Comparison of ENCODE assay signal across 25 cellular contexts in the genomic region with DNA sequence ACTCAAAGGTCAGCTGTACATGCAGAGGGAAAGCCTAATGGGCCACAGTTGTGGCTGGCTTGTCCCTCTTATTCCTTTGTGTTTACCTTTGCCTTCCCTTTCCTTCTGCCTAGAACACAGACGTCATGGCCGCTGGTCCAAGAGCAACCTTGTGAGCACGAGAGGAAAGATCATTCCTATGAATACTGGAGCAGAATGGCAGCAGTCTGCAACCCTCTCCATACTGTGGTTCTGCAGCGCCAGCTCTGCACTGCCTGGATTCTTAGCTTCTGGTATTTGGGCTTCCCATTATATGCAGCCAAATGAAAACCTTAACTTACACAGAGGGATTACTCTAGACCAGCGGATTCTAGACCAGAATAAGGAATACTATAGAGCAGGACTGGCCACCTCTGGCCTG.
"Had no signal": no experiment of that assay in that cellular context is flagged by ENCODE, and none has a peak within 500 bp of the region (broad histone marks: within the 10 kb centered on the region; RNA-seq: fewer than 3 reads in every experiment).

No MANE protein-coding gene starts in this region.

- DNase-seq: naive thymus-derived CD8-positive, alpha-beta T cell; occipital lobe; pancreas; psoas muscle; right cardiac atrium; right lobe of liver; sigmoid colon; small intestine; stimulated activated CD4-positive, alpha-beta T cell treated with anti-CD3 and anti-CD28 coated beads, Interleukin-15, amount 100 ng/mL, for 24 hours; stimulated activated CD4-positive, alpha-beta T cell treated with anti-CD3 and anti-CD28 coated beads, Interleukin-2, amount 100 ng/mL, for 24 hours; stimulated activated CD4-positive, alpha-beta T cell treated with anti-CD3 and anti-CD28 coated beads, Interleukin-2, amount 100 ng/mL, for 48 hours; stimulated activated CD4-positive, alpha-beta T cell treated with anti-CD3 and anti-CD28 coated beads, Interleukin-4, amount 100 ng/mL, for 24 hours; stimulated activated naive B cell treated with anti-CD40 and anti-IgM and Interleukin-4, amounts not matched to agents 10 μg/mL and 1 μg/mL and 100 μg/mL, for 72 hours; stimulated activated naive CD4-positive, alpha-beta T cell treated with Interleukin-2 at 50 U/mL for 16 hours; stomach; thyroid gland; trophoblast cell; upper lobe of left lung had no signal

- H3K27ac Mint-ChIP-seq: natural killer cell treated with Interleukin-12 subunit alpha and Interleukin-12 subunit beta and Interleukin-15 and Interleukin-18, amount 100 ng/mL, for 72 hours; neural progenitor cell; stimulated activated effector memory CD8-positive, alpha-beta T cell treated with anti-CD3 and anti-CD28 coated beads, Interleukin-12 subunit alpha, Interleukin-12 subunit beta, amount 100 ng/mL, for 72 hours; stimulated activated naive B cell treated with anti-CD40 and anti-IgM and Interleukin-4, amounts not matched to agents 10 μg/mL and 1 μg/mL and 100 μg/mL, for 72 hours; stimulated activated naive CD8-positive, alpha-beta T cell treated with anti-CD3 and anti-CD28 coated beads, Interleukin-15, Interleukin-2, amounts not matched to agents 100 ng/mL and 50 ng/mL, for 24 hours had no signal

- H3K9me3 Mint-ChIP-seq: naive thymus-derived CD8-positive, alpha-beta T cell; natural killer cell treated with Interleukin-12 subunit alpha and Interleukin-12 subunit beta and Interleukin-15 and Interleukin-18, amount 100 ng/mL, for 72 hours; neural progenitor cell; stimulated activated effector memory CD8-positive, alpha-beta T cell treated with anti-CD3 and anti-CD28 coated beads, Interleukin-12 subunit alpha, Interleukin-12 subunit beta, amount 100 ng/mL, for 72 hours; stimulated activated naive B cell treated with anti-CD40 and anti-IgM and Interleukin-4, amounts not matched to agents 10 μg/mL and 1 μg/mL and 100 μg/mL, for 72 hours; stimulated activated naive CD8-positive, alpha-beta T cell treated with anti-CD3 and anti-CD28 coated beads, Interleukin-15, Interleukin-2, amounts not matched to agents 100 ng/mL and 50 ng/mL, for 24 hours had no signal

- H3K27me3 ChIP-seq: neural progenitor cell, pancreas, right lobe of liver, sigmoid colon, stomach, thyroid gland, tibial nerve, upper lobe of left lung, vagina had no signal

- H3K4me3 Mint-ChIP-seq: naive thymus-derived CD8-positive, alpha-beta T cell; natural killer cell treated with Interleukin-12 subunit alpha and Interleukin-12 subunit beta and Interleukin-15 and Interleukin-18, amount 100 ng/mL, for 72 hours; neural progenitor cell; stimulated activated effector memory CD8-positive, alpha-beta T cell treated with anti-CD3 and anti-CD28 coated beads, Interleukin-12 subunit alpha, Interleukin-12 subunit beta, amount 100 ng/mL, for 72 hours; stimulated activated naive B cell treated with anti-CD40 and anti-IgM and Interleukin-4, amounts not matched to agents 10 μg/mL and 1 μg/mL and 100 μg/mL, for 72 hours; stimulated activated naive CD8-positive, alpha-beta T cell treated with anti-CD3 and anti-CD28 coated beads, Interleukin-15, Interleukin-2, amounts not matched to agents 100 ng/mL and 50 ng/mL, for 24 hours had no signal

- H3K27ac ChIP-seq: neural progenitor cell, pancreas, psoas muscle, right lobe of liver, sigmoid colon, stomach, thoracic aorta, thyroid gland, tibial nerve, upper lobe of left lung, vagina had no signal

- H3K4me3 ChIP-seq: neural progenitor cell, pancreas, psoas muscle, right lobe of liver, sigmoid colon, stomach, thoracic aorta, thyroid gland, tibial nerve, upper lobe of left lung, vagina had no signal

- H3K27me3 Mint-ChIP-seq: naive thymus-derived CD8-positive, alpha-beta T cell; natural killer cell treated with Interleukin-12 subunit alpha and Interleukin-12 subunit beta and Interleukin-15 and Interleukin-18, amount 100 ng/mL, for 72 hours; stimulated activated naive B cell treated with anti-CD40 and anti-IgM and Interleukin-4, amounts not matched to agents 10 μg/mL and 1 μg/mL and 100 μg/mL, for 72 hours; stimulated activated naive CD8-positive, alpha-beta T cell treated with anti-CD3 and anti-CD28 coated beads, Interleukin-15, Interleukin-2, amounts not matched to agents 100 ng/mL and 50 ng/mL, for 24 hours had no signal

- H3K9me3 ChIP-seq: pancreas, psoas muscle, right lobe of liver, sigmoid colon, stomach, thoracic aorta, thyroid gland, tibial nerve, upper lobe of left lung, vagina had no signal

- H3K4me1 Mint-ChIP-seq: neural progenitor cell; stimulated activated effector memory CD8-positive, alpha-beta T cell treated with anti-CD3 and anti-CD28 coated beads, Interleukin-12 subunit alpha, Interleukin-12 subunit beta, amount 100 ng/mL, for 72 hours had no signal

- ATAC-seq: naive thymus-derived CD8-positive, alpha-beta T cell; natural killer cell treated with Interleukin-12 subunit alpha and Interleukin-12 subunit beta and Interleukin-15 and Interleukin-18, amount 100 ng/mL, for 72 hours; pancreas; psoas muscle; right cardiac atrium; stimulated activated effector memory CD8-positive, alpha-beta T cell treated with anti-CD3 and anti-CD28 coated beads, Interleukin-12 subunit alpha, Interleukin-12 subunit beta, amount 100 ng/mL, for 72 hours; stimulated activated naive B cell treated with anti-CD40 and anti-IgM and Interleukin-4, amounts not matched to agents 10 μg/mL and 1 μg/mL and 100 μg/mL, for 72 hours had no signal

- H3K4me1 ChIP-seq: neural progenitor cell, pancreas, psoas muscle, right lobe of liver, sigmoid colon, stomach, thyroid gland, tibial nerve, upper lobe of left lung, vagina had no signal
